Comparison of ENCODE assay signal across 1 cellular context in the genomic region with DNA sequence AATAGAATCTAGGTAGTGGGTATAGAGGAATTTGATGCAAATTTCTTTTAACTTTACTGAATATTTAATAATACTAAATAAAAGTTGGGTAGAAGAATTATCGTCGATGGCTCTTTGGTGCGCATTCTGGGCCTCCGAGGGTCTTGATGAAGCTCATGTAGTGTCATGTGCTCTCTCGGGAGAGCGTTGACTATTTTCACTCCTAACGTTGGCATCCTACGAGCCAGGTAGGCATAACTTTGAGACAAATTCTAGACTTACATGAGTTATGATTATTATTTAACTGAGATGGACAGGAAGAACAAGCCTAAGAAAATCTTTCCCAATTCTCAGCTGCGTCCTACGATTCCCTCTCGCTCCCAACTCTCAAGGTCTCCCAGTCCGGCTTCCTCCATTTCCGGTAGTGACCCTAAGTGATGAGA.
TF ChIP-seq lines count a peak whose summit lies in the region.

No MANE protein-coding gene starts in this region.

TF ChIP-seq in IMR-90, 13 proteins besides CTCF, POLR2A, EP300 and RAD21 (continued from another document):
- TF ChIP-seq, protein P1, sequence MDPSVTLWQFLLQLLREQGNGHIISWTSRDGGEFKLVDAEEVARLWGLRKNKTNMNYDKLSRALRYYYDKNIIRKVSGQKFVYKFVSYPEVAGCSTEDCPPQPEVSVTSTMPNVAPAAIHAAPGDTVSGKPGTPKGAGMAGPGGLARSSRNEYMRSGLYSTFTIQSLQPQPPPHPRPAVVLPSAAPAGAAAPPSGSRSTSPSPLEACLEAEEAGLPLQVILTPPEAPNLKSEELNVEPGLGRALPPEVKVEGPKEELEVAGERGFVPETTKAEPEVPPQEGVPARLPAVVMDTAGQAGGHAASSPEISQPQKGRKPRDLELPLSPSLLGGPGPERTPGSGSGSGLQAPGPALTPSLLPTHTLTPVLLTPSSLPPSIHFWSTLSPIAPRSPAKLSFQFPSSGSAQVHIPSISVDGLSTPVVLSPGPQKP (IDR thresholded peaks at IDR 0.05; ENCODE audit: borderline replicate concordance, low read depth, low read length) = no peak
- TF ChIP-seq RFX5 (IDR thresholded peaks at IDR 0.05; ENCODE audit: low read depth, low read length) (no peak), SMC3 (IDR thresholded peaks at IDR 0.05; ENCODE audit: low read depth, low read length) (no peak), MAZ (IDR thresholded peaks at IDR 0.05; ENCODE audit: borderline replicate concordance, low read depth, low read length) (no peak), FOS (IDR thresholded peaks at IDR 0.05; ENCODE audit: low read depth, low read length) (no peak), CEBPB (IDR thresholded peaks at IDR 0.05; ENCODE audit: low read depth, low read length) (no peak)
